In the genomic region with DNA sequence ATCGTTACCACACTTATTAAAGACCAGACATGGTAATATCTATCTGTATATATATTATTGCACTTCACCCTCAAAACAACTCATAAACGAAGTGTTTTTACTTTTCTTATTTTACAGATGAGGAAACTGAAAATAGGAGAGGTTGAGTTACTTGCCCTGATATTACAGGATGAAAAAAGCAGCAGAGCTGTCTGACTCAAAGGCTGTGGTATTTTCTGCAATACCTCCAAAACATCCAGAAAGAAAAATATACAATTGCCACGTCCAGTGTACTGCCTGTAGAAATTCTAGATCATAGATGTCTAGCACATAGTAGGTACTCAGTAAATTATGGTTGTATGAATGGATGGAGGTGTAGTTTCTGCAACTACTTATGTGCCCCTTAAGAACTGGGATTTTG, we compare ENCODE assay signal across 15 cellular contexts. TPM values are rescaled to one million over a fixed set of nuclear protein-coding genes. Genes with fewer than 3 reads are reported as not detected.
DNase-seq lines count a peak whose midpoint lies in the region; ATAC-seq lines count a peak whose summit lies in the region.
"Had no signal": no experiment of that assay in that cellular context is flagged by ENCODE, and none has a peak within 500 bp of the region (broad histone marks: within the 10 kb centered on the region; RNA-seq: fewer than 3 reads in every experiment).

No MANE protein-coding gene starts in this region.

- no peaks in the 10 kb centered on the region for H3K27me3 ChIP-seq in adipocyte (replicated peaks; ENCODE audit: control insufficient read depth, insufficient read depth, low read length)
- H3K27me3 ChIP-seq: BLaER1 treated with 17β-estradiol and CSF1 and Interleukin-3, amounts not matched to agents 10 nM and 100 nM had no signal

- no peaks in the 10 kb centered on the region for H3K9me3 ChIP-seq in adipocyte (ENCODE audit: control insufficient read depth, low read length)
- H3K9me3 ChIP-seq: A549; BLaER1 treated with 17β-estradiol and CSF1 and Interleukin-3, amounts not matched to agents 10 nM and 100 nM; HAP-1 had no signal

- DNase-seq in AG08396 (ENCODE audit: low spot score) (peak; percentile 33), HCEC 1CT (peak; percentile 30), adipocyte (ENCODE audit: low read depth) (peak; percentile 9), fibroblast of peridontal ligament (ENCODE audit: extremely low read depth) (peak; percentile 38), amniotic stem cell (lab: John Stamatoyannopoulos, UW) (no peak), left ventricle myocardium superior (no peak), epidermal melanocyte (ENCODE audit: insufficient read length, low spot score) (no peak), NCI-H345 treated with DMSO at 0.1 percent for 48 hours (lab: John Stamatoyannopoulos, UW; ENCODE audit: unreplicated experiment) (no peak)
- DNase-seq: Calu3; CD8-positive, alpha-beta T cell; DND-41 had no signal

- peaks cover 5% of the 10 kb centered on the region for H3K4me1 ChIP-seq in adipocyte (ENCODE audit: control insufficient read depth, insufficient read depth, low read length)

- no peak overlapping the region for H3K4me3 ChIP-seq in adipocyte (ENCODE audit: low read length)
- H3K4me3 ChIP-seq: A549; BLaER1 treated with 17β-estradiol and CSF1 and Interleukin-3, amounts not matched to agents 10 nM and 100 nM; HAP-1 had no signal

- H3K9ac ChIP-seq in adipocyte (ENCODE audit: low read length), result no peak overlapping the region
- H3K9ac ChIP-seq: BLaER1 treated with 17β-estradiol and CSF1 and Interleukin-3, amounts not matched to agents 10 nM and 100 nM had no signal

- no peak for ATAC-seq in left ventricle myocardium superior
- ATAC-seq: A549; CD8-positive, alpha-beta T cell; HepG2 had no signal

- intact Hi-C loops in left ventricle myocardium superior (cut with micrococcal nuclease), result no loop called here

- no peaks in the 10 kb centered on the region for H3K36me3 ChIP-seq in adipocyte (ENCODE audit: control insufficient read depth, insufficient read depth, low read length, severe bottlenecking)
- H3K36me3 ChIP-seq: BLaER1 treated with 17β-estradiol and CSF1 and Interleukin-3, amounts not matched to agents 10 nM and 100 nM; HAP-1 had no signal

RNA-seq across cellular contexts. Expression of a gene that starts 5.2 kb away (rescaled TPM):
- total RNA-seq in left ventricle myocardium superior, result 10.8 TPM

Comparison
In these comparisons a context has a peak if more than half of its experiments do, and no peak if none do; other contexts are left out.
1. DNase-seq: peak in AG08396 (single experiment), HCEC 1CT (single experiment), adipocyte (single experiment) and fibroblast of peridontal ligament (single experiment); none in amniotic stem cell (single experiment), left ventricle myocardium superior (single experiment), epidermal melanocyte (single experiment) and NCI-H345 treated with DMSO at 0.1 percent for 48 hours (single experiment).